ENCODE assay signal across 15 cellular contexts in the genomic region with DNA sequence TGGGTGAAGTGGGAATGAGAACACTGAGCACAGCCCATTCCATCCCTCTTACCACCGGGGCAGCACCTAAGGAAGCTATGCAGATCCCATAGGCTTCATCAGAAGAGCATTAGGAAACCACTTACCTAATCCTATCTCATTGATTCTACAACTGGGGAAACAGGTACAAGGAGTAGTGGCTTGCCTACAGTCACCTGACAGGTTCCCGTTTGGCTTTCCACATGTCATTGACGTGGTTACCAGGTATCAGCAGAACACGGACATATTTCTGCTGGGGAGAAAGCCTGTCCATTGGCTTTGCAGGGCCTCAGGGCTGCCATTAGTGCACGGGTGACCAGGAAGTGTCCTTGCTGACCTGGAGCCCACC. TPM values are rescaled to one million over a fixed set of nuclear protein-coding genes. Genes with fewer than 3 reads are reported as not detected.
DNase-seq lines count a peak whose midpoint lies in the region; ATAC-seq and TF ChIP-seq lines count a peak whose summit lies in the region.
"Had no signal": no experiment of that assay in that cellular context is flagged by ENCODE, and none has a peak within 500 bp of the region (broad histone marks: within the 10 kb centered on the region; RNA-seq: fewer than 3 reads in every experiment).

No MANE protein-coding gene starts in this region.

- 88% methylated on average over 5 of the region's 5 CpGs for WGBS in tibial nerve, 2 donors

- no peak for TF ChIP-seq CTCF in right atrium auricular region (IDR thresholded peaks at IDR 0.05)
- TF ChIP-seq CTCF in tibial nerve (IDR thresholded peaks at IDR 0.05), result no peak
- TF ChIP-seq CTCF in ascending aorta (IDR thresholded peaks at IDR 0.05), result no peak

- TF ChIP-seq POLR2A in tibial nerve (IDR thresholded peaks at IDR 0.05), result no peak

- H3K27me3 ChIP-seq in right atrium auricular region (no peaks in the 10 kb centered on the region), tibial nerve (no peaks in the 10 kb centered on the region), ascending aorta (no peaks in the 10 kb centered on the region)
- H3K27me3 ChIP-seq: MG63 had no signal

- ATAC-seq in left cardiac atrium, result no peak
- ATAC-seq in esophagus mucosa, result peak; percentile 73
- ATAC-seq: A549, PC-3 had no signal

- H3K27ac ChIP-seq in right atrium auricular region (peak overlapping the region; percentile 76 to 88), tibial nerve (peak overlapping the region in 3 of 4 donors; percentile 9 to 70 (median 31)), ascending aorta (no peak overlapping the region)
- H3K27ac ChIP-seq: A549 had no signal

- H3K9me3 ChIP-seq in right atrium auricular region (no peaks in the 10 kb centered on the region), tibial nerve (no peaks in the 10 kb centered on the region), ascending aorta (no peaks in the 10 kb centered on the region)
- H3K9me3 ChIP-seq: A549, MG63 had no signal

- H3K4me3 ChIP-seq in right atrium auricular region (no peak overlapping the region), tibial nerve (no peak overlapping the region), ascending aorta (no peak overlapping the region)
- H3K4me3 ChIP-seq: A549 had no signal

- H3K4me1 ChIP-seq in right atrium auricular region (peaks cover 0 to 81% of the 10 kb centered on the region in 2 donors), tibial nerve (peaks cover 0 to 74% (median 7%) of the 10 kb centered on the region in 4 donors), ascending aorta (no peaks in the 10 kb centered on the region)
- H3K4me1 ChIP-seq: A549 had no signal

- H3K36me3 ChIP-seq in right atrium auricular region, result no peaks in the 10 kb centered on the region
- H3K36me3 ChIP-seq in tibial nerve, result no peaks in the 10 kb centered on the region
- H3K36me3 ChIP-seq in ascending aorta, result no peaks in the 10 kb centered on the region

- no peak for TF ChIP-seq EP300 in tibial nerve (IDR thresholded peaks at IDR 0.05)

- DNase-seq in right atrium auricular region (ENCODE audit: low spot score), result no peak
- DNase-seq in left cardiac atrium, result no peak
- DNase-seq in NCI-H510A (lab: John Stamatoyannopoulos, UW), result peak; percentile 42
- no peak for DNase-seq in tibial nerve (ENCODE audit: low spot score in 2 of 2)
- no peak for DNase-seq in ascending aorta (ENCODE audit: low spot score in 2 of 2)
- no peak for DNase-seq in NCI-H226
- no peak for DNase-seq in CD1c-positive myeloid dendritic cell (ENCODE audit: extremely low spot score)
- DNase-seq: DND-41, Kasumi-1, MG63, NCI-H1048, NCI-H524 treated with DMSO at 0.1 percent for 48 hours, PC-3 had no signal

- intact Hi-C loops in left cardiac atrium (cut with DNase I), result no loop called here
- intact Hi-C loops in ascending aorta (cut with DNase I), result no loop called here

RNA-seq across cellular contexts. Expression of gene AFAP1L1, which starts 11.3 kb away (rescaled TPM):
- total RNA-seq in right atrium auricular region (10 to 100 TPM; 45.6 to 48.9 TPM), left cardiac atrium (10 to 100 TPM; 32.8 to 38.6 TPM), esophagus mucosa (3.0 TPM), tibial nerve (10 to 100 TPM; 40.8 to 93.5 (median 91.6) TPM), ascending aorta (24.7 TPM)

Comparison
In these comparisons a context has a peak if more than half of its experiments do, and no peak if none do; other contexts are left out.
1. H3K27ac ChIP-seq: peak in right atrium auricular region (2 of 2) and tibial nerve (3 of 4); none in ascending aorta (0 of 2).